9 cellular contexts compared by ENCODE assay signal in genomic region chr7:38796636-38797501, GRCh38.
DNase-seq lines count a peak whose midpoint lies in the region; ATAC-seq, FAIRE-seq and TF ChIP-seq lines count a peak whose summit lies in the region.
"Had no signal": no experiment of that assay in that cellular context is flagged by ENCODE, and none has a peak within 500 bp of the region (broad histone marks: within the 10 kb centered on the region; RNA-seq: fewer than 3 reads in every experiment).

No MANE protein-coding gene starts in this region.

- peaks cover 9% of the 10 kb centered on the region for H3K36me3 ChIP-seq in CD8-positive, alpha-beta memory T cell (ENCODE audit: insufficient read depth, low read length)
- H3K36me3 ChIP-seq in HCT116 (ENCODE audit: control insufficient read depth in 1 of 2, insufficient read depth in 2 of 2, low read length in 2 of 2) = no peaks in the 10 kb centered on the region
- no peaks in the 10 kb centered on the region for H3K36me3 ChIP-seq in pancreas

- no peak overlapping the region for H3K4me3 Mint-ChIP-seq in CD8-positive, alpha-beta memory T cell
- H3K4me3 Mint-ChIP-seq: stimulated activated naive CD8-positive, alpha-beta T cell treated with anti-CD3 and anti-CD28 coated beads, Interleukin-15, Interleukin-2, amounts not matched to agents 100 ng/mL and 50 ng/mL, for 24 hours had no signal

- CTCF ChIA-PET in CD8-positive, alpha-beta memory T cell (lab: Charles Lee) = interaction anchor here (3.8 kb wide), 1 partner anchor 724 kb away, joined by 20 read pairs; no protein-coding TSS in a partner anchor
- CTCF ChIA-PET in HCT116 (lab: Charles Lee) = interaction anchor here (0.8 to 1.4 kb wide), 4 partner anchors 13 to 740 kb away, joined by 3 to 4 read pairs (median 4); no protein-coding TSS in a partner anchor

- H3K4me3 ChIP-seq in CD8-positive, alpha-beta memory T cell (ENCODE audit: low read length) = no peak overlapping the region
- H3K4me3 ChIP-seq in HCT116 (replicated peaks in 1 of 2; ENCODE audit: low read depth in 1 of 2, low read length in 2 of 2) (no peak overlapping the region), pancreas (no peak overlapping the region)

- H4K20me1 ChIP-seq in HCT116 (ENCODE audit: insufficient read depth) = no peaks in the 10 kb centered on the region

- no peaks in the 10 kb centered on the region for H3K9me2 ChIP-seq in HCT116 (ENCODE audit: insufficient read depth)

- H3K4me1 Mint-ChIP-seq in CD8-positive, alpha-beta memory T cell = no peaks in the 10 kb centered on the region

- RAD21 ChIA-PET in HCT116 (lab: Charles Lee; ENCODE audit: low non-redundant PET in 1 of 2, low total read pairs in 2 of 2, uncharacterized antibody in 2 of 2, unreplicated experiment in 2 of 2) = no interaction called here

- POLR2A ChIA-PET in CD8-positive, alpha-beta memory T cell (lab: Charles Lee) = no interaction called here
- POLR2A ChIA-PET in HCT116 (lab: Charles Lee) = no interaction called here

- BruUV-seq in HCT116 (replicated peaks; lab: Mats Ljungman, UMichigan) = no TSS peak

- no peaks in the 10 kb centered on the region for H3K27me3 Mint-ChIP-seq in CD8-positive, alpha-beta memory T cell
- H3K27me3 Mint-ChIP-seq: stimulated activated naive CD8-positive, alpha-beta T cell treated with anti-CD3 and anti-CD28 coated beads, Interleukin-15, Interleukin-2, amounts not matched to agents 100 ng/mL and 50 ng/mL, for 24 hours had no signal

- H3K27me3 ChIP-seq in CD8-positive, alpha-beta memory T cell (ENCODE audit: insufficient read depth, low read length, poor library complexity, severe bottlenecking) = no peaks in the 10 kb centered on the region
- H3K27me3 ChIP-seq in HCT116 (ENCODE audit: insufficient read depth, low read length) (no peaks in the 10 kb centered on the region), pancreas (no peaks in the 10 kb centered on the region)

- no peak overlapping the region for H3K27ac Mint-ChIP-seq in CD8-positive, alpha-beta memory T cell
- H3K27ac Mint-ChIP-seq: stimulated activated naive CD8-positive, alpha-beta T cell treated with anti-CD3 and anti-CD28 coated beads, Interleukin-15, Interleukin-2, amounts not matched to agents 100 ng/mL and 50 ng/mL, for 24 hours had no signal

- peaks cover 0 to 42% (median 10%) of the 10 kb centered on the region in 3 donors for H3K36me3 Mint-ChIP-seq in CD8-positive, alpha-beta memory T cell

- H3K79me2 ChIP-seq in HCT116 (ENCODE audit: insufficient read depth, low read length) = no peaks in the 10 kb centered on the region

- FAIRE-seq in pancreas (lab: Jason Lieb, UNC) = peak; percentile 95

- peak; percentile 84 for TF ChIP-seq RAD21 in HCT116 (IDR thresholded peaks at IDR 0.05; ENCODE audit: low read depth)

- H3K9me3 Mint-ChIP-seq in CD8-positive, alpha-beta memory T cell = no peaks in the 10 kb centered on the region
- H3K9me3 Mint-ChIP-seq: stimulated activated naive CD8-positive, alpha-beta T cell treated with anti-CD3 and anti-CD28 coated beads, Interleukin-15, Interleukin-2, amounts not matched to agents 100 ng/mL and 50 ng/mL, for 24 hours had no signal

- no peak for ATAC-seq in HCT116
- peak; percentile 61 to 81 (median 80) for ATAC-seq in pancreas
- ATAC-seq in HG02840 (IDR thresholded peaks at IDR 0.05; ENCODE audit: low FRiP score, unreplicated experiment) = no peak

- TF ChIP-seq CTCF in HCT116 (IDR thresholded peaks at IDR 0.05 in 2 of 3, conservative IDR thresholded peaks at IDR 0.05 in 1 of 3; ENCODE audit: borderline replicate concordance in 1 of 3, insufficient read depth in 1 of 3, low read depth in 2 of 3, low read length in 2 of 3) (peak; percentile 53 to 86 (median 61); a peak in 4 of 6 replicates), pancreas (IDR thresholded peaks at IDR 0.05) (peak; percentile 32 to 64 (median 52))

- no peak overlapping the region for H3K27ac ChIP-seq in CD8-positive, alpha-beta memory T cell (ENCODE audit: low read depth, low read length)
- H3K27ac ChIP-seq in HCT116 (ENCODE audit: low read depth, low read length) (no peak overlapping the region), pancreas (no peak overlapping the region)

- H3K4me2 ChIP-seq in HCT116 (ENCODE audit: low read length) = no peak overlapping the region

- no peak for TF ChIP-seq POLR2A in HCT116 (IDR thresholded peaks at IDR 0.05; ENCODE audit: borderline replicate concordance, extremely low read depth, insufficient read depth, insufficient read length)

- H3K4me1 ChIP-seq in CD8-positive, alpha-beta memory T cell (ENCODE audit: insufficient read depth, low read length) = no peaks in the 10 kb centered on the region
- no peaks in the 10 kb centered on the region for H3K4me1 ChIP-seq in HCT116 (ENCODE audit: control insufficient read depth in 1 of 2, insufficient read depth in 2 of 2, low read length in 2 of 2)
- H3K4me1 ChIP-seq in pancreas = no peaks in the 10 kb centered on the region

- DNase-seq in CD8-positive, alpha-beta memory T cell = peak; percentile 10 to 57 (median 17)
- DNase-seq in HCT116 (ENCODE audit: low read depth, low spot score) = peak; percentile 34
- peak; percentile 59 for DNase-seq in NCI-H748 (lab: John Stamatoyannopoulos, UW; ENCODE audit: unreplicated experiment)
- peak; percentile 31 for DNase-seq in activated T-cell treated with anti-CD3 and anti-CD28 coated beads for 24 hours (ENCODE audit: low read depth)
- DNase-seq in fibroblast of peridontal ligament (ENCODE audit: extremely low read depth) = peak; percentile 84
- DNase-seq in pancreas = peak in 4 of 6 donors; percentile 21 to 66 (median 24)
- DNase-seq in islet precursor cell = no peak

- 25 to 27% methylated on average over 8 of the region's 8 CpGs for WGBS in pancreas, 2 donors

- no peak overlapping the region for H2AFZ ChIP-seq in HCT116 (ENCODE audit: low read depth, low read length, poor library complexity, severe bottlenecking)

- intact Hi-C loops in HCT116 (cut with micrococcal nuclease) (loop anchor here (1.0 to 10.0 kb wide), 4 partner anchors 135 to 723 kb away; no protein-coding TSS in a partner anchor), pancreas (cut with DNase I) (loop anchor here in 2 of 3 donors (10.0 kb wide), 1 partner anchor 668 kb away; no protein-coding TSS in a partner anchor)

- no peak overlapping the region for H3K9ac ChIP-seq in HCT116 (ENCODE audit: low read length)

- no peaks in the 10 kb centered on the region for H3K9me3 ChIP-seq in CD8-positive, alpha-beta memory T cell (ENCODE audit: low read length)
- H3K9me3 ChIP-seq in HCT116 (ENCODE audit: control insufficient read depth in 1 of 2, insufficient read depth in 1 of 2, low read depth in 1 of 2, low read length in 2 of 2) = no peaks in the 10 kb centered on the region
- no peaks in the 10 kb centered on the region for H3K9me3 ChIP-seq in pancreas

TF ChIP-seq in HCT116, 20 proteins besides CTCF, POLR2A, EP300 and RAD21:
- no peak for TF ChIP-seq ELF1 (IDR thresholded peaks at IDR 0.05; ENCODE audit: borderline replicate concordance, low read depth)
- TF ChIP-seq TCF7L2 (IDR thresholded peaks at IDR 0.05; ENCODE audit: borderline replicate concordance, extremely low read depth, insufficient read depth, insufficient read length) = no peak
- no peak for TF ChIP-seq FOSL1 (IDR thresholded peaks at IDR 0.05; ENCODE audit: low read depth)
- no peak for TF ChIP-seq SRF (IDR thresholded peaks at IDR 0.05; ENCODE audit: low read depth)
- no peak for TF ChIP-seq JUND (IDR thresholded peaks at IDR 0.05)
- no peak for TF ChIP-seq ATF3 (IDR thresholded peaks at IDR 0.05)
- TF ChIP-seq CBX3 (IDR thresholded peaks at IDR 0.05; ENCODE audit: low read depth) = no peak
TF ChIP-seq in HCT116: peak in this region for 0.

Comparison
In these comparisons a context has a peak if more than half of its experiments do, and no peak if none do; other contexts are left out.
1. ATAC-seq: peak in pancreas (4 of 4); none in HCT116 (single experiment) and HG02840 (single experiment).